ENCODE assay signal across 28 cellular contexts in the genomic region with DNA sequence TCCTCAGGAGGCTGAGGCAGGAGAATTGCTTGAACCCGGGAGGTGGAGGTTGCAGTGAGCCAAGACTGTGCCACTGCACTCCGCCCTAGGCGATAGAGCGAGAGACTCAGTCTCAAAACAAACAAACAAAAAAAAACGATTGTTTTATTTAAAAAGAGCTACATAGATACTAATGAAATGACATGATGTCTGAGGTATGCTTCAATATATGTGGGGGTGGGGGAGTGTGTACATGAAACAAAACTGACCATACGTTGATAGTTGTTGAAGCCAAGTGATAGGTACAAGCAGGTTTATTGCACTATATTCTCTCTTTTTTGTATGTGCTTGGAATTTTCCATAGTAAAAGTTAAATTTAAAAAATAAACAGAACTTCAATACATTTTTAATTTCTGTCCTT.
"Had no signal": no experiment of that assay in that cellular context is flagged by ENCODE, and none has a peak within 500 bp of the region (broad histone marks: within the 10 kb centered on the region; RNA-seq: fewer than 3 reads in every experiment).

No MANE protein-coding gene starts in this region.

- H3K9me3 Mint-ChIP-seq: activated CD4-positive, alpha-beta T cell treated with anti-CD3 and anti-CD28 coated beads, Interleukin-2, amount 10 ng/mL, durations not matched to agents 24 days and 14 days; activated T-helper 1 cell treated with anti-CD3 and anti-CD28 coated beads, Interleukin-12 subunit alpha, Interleukin-12 subunit beta, Interleukin-2, Interleukin-4 antibody, amounts not matched to agents 30 ng/mL and 10 ng/mL and 1 ng/mL, durations not matched to agents 14 hours and 24 hours and 36 hours had no signal

- H3K9me3 ChIP-seq: ascending aorta, breast epithelium, esophagus squamous epithelium had no signal

- H3K27me3 ChIP-seq: ascending aorta, breast epithelium, esophagus squamous epithelium had no signal

- H3K27ac Mint-ChIP-seq: activated CD4-positive, alpha-beta memory T cell treated with anti-CD3 and anti-CD28 coated beads for 36 hours; activated CD4-positive, alpha-beta T cell treated with anti-CD3 and anti-CD28 coated beads for 36 hours; activated CD4-positive, alpha-beta T cell treated with anti-CD3 and anti-CD28 coated beads, Interleukin-2, amount 10 ng/mL, durations not matched to agents 24 days and 14 days; activated CD8-positive, alpha-beta memory T cell treated with anti-CD3 and anti-CD28 coated beads, Interleukin-2, amount 10 ng/mL, durations not matched to agents 7 days and 5 days; activated CD8-positive, alpha-beta T cell treated with anti-CD3 and anti-CD28 coated beads, Interleukin-2, amount 10 ng/mL, durations not matched to agents 7 days and 5 days; activated naive CD4-positive, alpha-beta T cell treated with anti-CD3 and anti-CD28 coated beads for 36 hours; activated naive CD4-positive, alpha-beta T cell treated with anti-CD3 and anti-CD28 coated beads, Interleukin-2, amount 50 U/mL, for 72 hours; activated naive CD8-positive, alpha-beta T cell treated with anti-CD3 and anti-CD28 coated beads, Interleukin-2, amount 10 ng/mL, durations not matched to agents 7 days and 5 days; activated T-helper 1 cell treated with anti-CD3 and anti-CD28 coated beads, Interleukin-12 subunit alpha, Interleukin-12 subunit beta, Interleukin-2, Interleukin-4 antibody, amounts not matched to agents 30 ng/mL and 10 ng/mL and 1 ng/mL, durations not matched to agents 14 hours and 24 hours and 36 hours; activated T-helper 2 cell treated with anti-CD3 and anti-CD28 coated beads, Interferon-gamma antibody, Interleukin-2, Interleukin-4, amounts not matched to agents 10 μg/mL and 5 μg/mL and 100 μg/mL, durations not matched to agents 14 hours and 24 hours and 36 hours; brain; dendritic cell treated with granulocyte-macrophage colony-stimulating factor and Interleukin-4, amounts not matched to agents 40 ng/mL and 50 ng/mL, for 4 days; endodermal cell had no signal

- ATAC-seq: activated CD4-positive, alpha-beta T cell treated with anti-CD3 and anti-CD28 coated beads for 36 hours; activated CD8-positive, alpha-beta memory T cell treated with anti-CD3 and anti-CD28 coated beads, Interleukin-2, amount 10 ng/mL, durations not matched to agents 7 days and 5 days; activated CD8-positive, alpha-beta T cell treated with anti-CD3 and anti-CD28 coated beads, Interleukin-2, amount 10 ng/mL, durations not matched to agents 7 days and 5 days; activated naive CD4-positive, alpha-beta T cell treated with anti-CD3 and anti-CD28 coated beads, Interleukin-2, amount 50 U/mL, for 72 hours had no signal

- H3K36me3 Mint-ChIP-seq: activated CD4-positive, alpha-beta memory T cell treated with anti-CD3 and anti-CD28 coated beads for 36 hours; activated CD8-positive, alpha-beta memory T cell treated with anti-CD3 and anti-CD28 coated beads, Interleukin-2, amount 10 ng/mL, durations not matched to agents 7 days and 5 days; activated naive CD8-positive, alpha-beta T cell treated with anti-CD3 and anti-CD28 coated beads, Interleukin-2, amount 10 ng/mL, durations not matched to agents 7 days and 5 days; brain had no signal

- H3K4me1 ChIP-seq: ascending aorta, breast epithelium had no signal

- H3K4me3 ChIP-seq: ascending aorta, breast epithelium, coronary artery, dorsolateral prefrontal cortex, esophagus squamous epithelium had no signal

- H3K4me1 Mint-ChIP-seq: activated CD4-positive, alpha-beta T cell treated with anti-CD3 and anti-CD28 coated beads for 36 hours; activated CD4-positive, alpha-beta T cell treated with anti-CD3 and anti-CD28 coated beads, Interleukin-2, amount 10 ng/mL, durations not matched to agents 24 days and 14 days; activated CD8-positive, alpha-beta memory T cell treated with anti-CD3 and anti-CD28 coated beads, Interleukin-2, amount 10 ng/mL, durations not matched to agents 7 days and 5 days; activated naive CD8-positive, alpha-beta T cell treated with anti-CD3 and anti-CD28 coated beads, Interleukin-2, amount 10 ng/mL, durations not matched to agents 7 days and 5 days; central memory CD8-positive, alpha-beta T cell had no signal

- DNase-seq: activated CD4-positive, alpha-beta memory T cell treated with anti-CD3 and anti-CD28 coated beads for 36 hours; activated CD4-positive, alpha-beta T cell treated with anti-CD3 and anti-CD28 coated beads for 36 hours; activated CD4-positive, alpha-beta T cell treated with anti-CD3 and anti-CD28 coated beads, Interleukin-2, amount 10 ng/mL, durations not matched to agents 24 days and 14 days; activated CD4-positive, CD25-positive, alpha-beta regulatory T cell; activated CD4-positive, CD25-positive, alpha-beta regulatory T cell treated with anti-CD3 and anti-CD28 coated beads, Interleukin-2, amount 50 U/mL, for 72 hours; activated CD8-positive, alpha-beta memory T cell treated with anti-CD3 and anti-CD28 coated beads, Interleukin-2, amount 10 ng/mL, durations not matched to agents 7 days and 5 days; activated CD8-positive, alpha-beta memory T cell treated with anti-CD3 and anti-CD28 coated beads, Interleukin-2, amount 50 U/mL, for 4 hours; activated CD8-positive, alpha-beta T cell treated with anti-CD3 and anti-CD28 coated beads, Interleukin-2, amount 10 ng/mL, durations not matched to agents 7 days and 5 days; activated effector memory CD4-positive, alpha-beta T cell treated with anti-CD3 and anti-CD28 coated beads, Interleukin-2, amount 50 U/mL, for 16 hours; activated naive CD4-positive, alpha-beta T cell treated with anti-CD3 and anti-CD28 coated beads for 36 hours; activated naive CD8-positive, alpha-beta T cell treated with anti-CD3 and anti-CD28 coated beads, Interleukin-2, amount 10 ng/mL, durations not matched to agents 7 days and 5 days; activated T-cell treated with anti-CD3 and anti-CD28 coated beads, Interleukin-2, amount 50 U/mL, for 1 hour; activated T-cell treated with anti-CD3 and anti-CD28 coated beads, Interleukin-2, amount 50 U/mL, for 48 hours; dorsolateral prefrontal cortex; effector memory CD4-positive, alpha-beta T cell; endodermal cell; esophagus squamous epithelium; head of caudate nucleus; T-helper 2 cell had no signal

- H3K27me3 Mint-ChIP-seq: activated CD4-positive, alpha-beta memory T cell treated with anti-CD3 and anti-CD28 coated beads for 36 hours; activated CD4-positive, alpha-beta T cell treated with anti-CD3 and anti-CD28 coated beads for 36 hours; activated CD4-positive, alpha-beta T cell treated with anti-CD3 and anti-CD28 coated beads, Interleukin-2, amount 10 ng/mL, durations not matched to agents 24 days and 14 days; activated CD8-positive, alpha-beta memory T cell treated with anti-CD3 and anti-CD28 coated beads, Interleukin-2, amount 10 ng/mL, durations not matched to agents 7 days and 5 days; activated naive CD8-positive, alpha-beta T cell treated with anti-CD3 and anti-CD28 coated beads, Interleukin-2, amount 10 ng/mL, durations not matched to agents 7 days and 5 days; central memory CD8-positive, alpha-beta T cell; dendritic cell treated with granulocyte-macrophage colony-stimulating factor and Interleukin-4, amounts not matched to agents 40 ng/mL and 50 ng/mL, for 4 days had no signal

- H3K4me3 Mint-ChIP-seq: activated CD4-positive, alpha-beta memory T cell treated with anti-CD3 and anti-CD28 coated beads for 36 hours; activated CD4-positive, alpha-beta T cell treated with anti-CD3 and anti-CD28 coated beads for 36 hours; activated CD4-positive, alpha-beta T cell treated with anti-CD3 and anti-CD28 coated beads, Interleukin-2, amount 10 ng/mL, durations not matched to agents 24 days and 14 days; activated CD8-positive, alpha-beta memory T cell treated with anti-CD3 and anti-CD28 coated beads, Interleukin-2, amount 10 ng/mL, durations not matched to agents 7 days and 5 days; activated CD8-positive, alpha-beta T cell treated with anti-CD3 and anti-CD28 coated beads, Interleukin-2, amount 10 ng/mL, durations not matched to agents 7 days and 5 days; activated naive CD4-positive, alpha-beta T cell treated with anti-CD3 and anti-CD28 coated beads for 36 hours; activated naive CD8-positive, alpha-beta T cell treated with anti-CD3 and anti-CD28 coated beads, Interleukin-2, amount 10 ng/mL, durations not matched to agents 7 days and 5 days; activated T-helper 1 cell treated with anti-CD3 and anti-CD28 coated beads, Interleukin-12 subunit alpha, Interleukin-12 subunit beta, Interleukin-2, Interleukin-4 antibody, amounts not matched to agents 30 ng/mL and 10 ng/mL and 1 ng/mL, durations not matched to agents 14 hours and 24 hours and 36 hours; brain; central memory CD8-positive, alpha-beta T cell; dendritic cell treated with granulocyte-macrophage colony-stimulating factor and Interleukin-4, amounts not matched to agents 40 ng/mL and 50 ng/mL, for 4 days; endodermal cell had no signal

- H3K27ac ChIP-seq: ascending aorta, breast epithelium, coronary artery, dorsolateral prefrontal cortex, esophagus squamous epithelium had no signal

- H3K36me3 ChIP-seq: ascending aorta, breast epithelium, esophagus squamous epithelium had no signal
